ENCODE assay signal across 22 cellular contexts in the genomic region with DNA sequence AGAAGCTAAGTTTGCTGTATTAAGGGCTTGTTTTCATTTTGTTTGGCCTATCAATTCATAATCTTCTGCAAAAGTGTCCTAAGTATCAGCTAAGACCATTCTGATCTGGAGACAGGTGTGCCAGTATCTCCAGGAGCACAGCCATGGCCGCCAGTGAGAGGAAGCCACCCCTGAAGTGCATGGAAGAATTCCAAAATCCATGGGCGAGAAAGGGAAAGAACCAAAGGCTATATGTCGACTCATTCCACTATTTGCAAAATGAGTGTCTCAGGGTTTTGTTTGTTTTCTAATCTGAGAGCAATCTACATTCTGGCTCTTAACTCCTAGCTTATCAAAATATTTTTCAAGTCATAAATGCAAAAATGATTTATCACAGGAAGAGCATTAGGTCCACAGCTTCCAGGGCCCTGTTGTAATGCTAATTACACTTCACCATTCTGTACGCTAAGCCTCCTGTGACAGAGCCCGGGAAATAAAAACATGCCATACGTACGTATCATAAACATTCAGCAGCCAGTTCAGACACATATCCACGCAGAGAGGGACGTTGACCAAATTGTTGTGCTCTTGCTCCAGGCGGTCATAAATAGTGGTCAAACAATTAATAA.
DNase-seq lines count a peak whose midpoint lies in the region; ATAC-seq and TF ChIP-seq lines count a peak whose summit lies in the region.
"Had no signal": no experiment of that assay in that cellular context is flagged by ENCODE, and none has a peak within 500 bp of the region (broad histone marks: within the 10 kb centered on the region; RNA-seq: fewer than 3 reads in every experiment).

No MANE protein-coding gene starts in this region.

- H3K27ac Mint-ChIP-seq in Caco-2 (ENCODE audit: unreplicated experiment) (peak overlapping the region; percentile 73), T-helper 17 cell (no peak overlapping the region)
- H3K27ac Mint-ChIP-seq: activated CD4-positive, alpha-beta T cell treated with anti-CD3 and anti-CD28 coated beads for 36 hours; activated naive CD8-positive, alpha-beta T cell treated with anti-CD3 and anti-CD28 coated beads for 36 hours had no signal

- no peak overlapping the region for H2BK5ac ChIP-seq in mesenchymal stem cell (ENCODE audit: low read depth, low read length, poor library complexity, severe bottlenecking)

- H4K91ac ChIP-seq in mesenchymal stem cell (ENCODE audit: low read length) = no peak overlapping the region

- H3K4me2 ChIP-seq in mammary epithelial cell (ENCODE audit: insufficient read depth, low read depth, low read length) (no peak overlapping the region), mesenchymal stem cell (ENCODE audit: low read length, poor library complexity, severe bottlenecking) (no peak overlapping the region)
- H3K4me2 ChIP-seq: BLaER1, KMS-11 had no signal

- H3K4ac ChIP-seq in mesenchymal stem cell (ENCODE audit: low read depth in 1 of 2, low read length in 2 of 2) = no peak overlapping the region

- in situ Hi-C loops in mammary epithelial cell (cut with MboI; ENCODE audit: low sequenced_read_pairs in 2 of 2) = loop anchor here in 1 of 2 donors (25.0 kb wide), 1 partner anchor 453 kb away; no protein-coding TSS in a partner anchor

- no peaks in the 10 kb centered on the region for H3K27me3 Mint-ChIP-seq in Caco-2 (ENCODE audit: insufficient read depth, unreplicated experiment)
- no peaks in the 10 kb centered on the region for H3K27me3 Mint-ChIP-seq in T-helper 17 cell
- H3K27me3 Mint-ChIP-seq: activated CD4-positive, alpha-beta T cell treated with anti-CD3 and anti-CD28 coated beads for 36 hours; activated naive CD8-positive, alpha-beta T cell treated with anti-CD3 and anti-CD28 coated beads for 36 hours; central memory CD8-positive, alpha-beta T cell had no signal

- peak overlapping the region; percentile 40 for H3K4me3 Mint-ChIP-seq in Caco-2 (ENCODE audit: unreplicated experiment)
- no peak overlapping the region for H3K4me3 Mint-ChIP-seq in T-helper 17 cell
- H3K4me3 Mint-ChIP-seq: activated CD4-positive, alpha-beta T cell treated with anti-CD3 and anti-CD28 coated beads for 36 hours; activated naive CD8-positive, alpha-beta T cell treated with anti-CD3 and anti-CD28 coated beads for 36 hours; central memory CD8-positive, alpha-beta T cell had no signal

- H4K8ac ChIP-seq in mesenchymal stem cell (ENCODE audit: low read length) = no peak overlapping the region

- H3K4me3 ChIP-seq in Caco-2 (ENCODE audit: low read depth, low read length) (no peak overlapping the region), mammary epithelial cell (replicated peaks in 1 of 3; ENCODE audit: insufficient read depth in 1 of 3, low read depth in 2 of 3, low read length in 3 of 3) (no peak overlapping the region), mesenchymal stem cell (ENCODE audit: insufficient read depth in 1 of 2, low read depth in 1 of 2, low read length in 2 of 2) (no peak overlapping the region)
- H3K4me3 ChIP-seq: BLaER1, ovary, spleen had no signal

- dilution Hi-C loops in mammary epithelial cell (cut with HindIII; ENCODE audit: low sequenced_read_pairs) = no loop called here

- H3K79me2 ChIP-seq in mammary epithelial cell (ENCODE audit: insufficient read depth, low read length) = no peaks in the 10 kb centered on the region

- BruUV-seq in Caco-2 (replicated peaks; lab: Mats Ljungman, UMichigan) (no TSS peak), mammary epithelial cell (replicated peaks; lab: Mats Ljungman, UMichigan) (no TSS peak)

- H3K9me3 ChIP-seq in Caco-2 (no peaks in the 10 kb centered on the region), mammary epithelial cell (replicated peaks; ENCODE audit: insufficient read depth, low read length) (no peaks in the 10 kb centered on the region), mesenchymal stem cell (ENCODE audit: control insufficient read depth, low read length) (no peaks in the 10 kb centered on the region), T-helper 17 cell (ENCODE audit: control insufficient read depth, low read length, poor library complexity, severe bottlenecking) (no peaks in the 10 kb centered on the region)
- H3K9me3 ChIP-seq: BLaER1, ovary, spleen had no signal

- no peaks in the 10 kb centered on the region for H3K27me3 ChIP-seq in Caco-2 (replicated peaks; ENCODE audit: control insufficient read depth, insufficient read depth, low read length)
- H3K27me3 ChIP-seq in mammary epithelial cell (ENCODE audit: insufficient read depth, low read length) = no peaks in the 10 kb centered on the region
- H3K27me3 ChIP-seq in mesenchymal stem cell (ENCODE audit: control insufficient read depth in 1 of 2, insufficient read depth in 1 of 2, low read length in 2 of 2) = peaks cover 0 to 8% of the 10 kb centered on the region in 2 experiments
- H3K27me3 ChIP-seq: ovary, spleen had no signal

- H3K79me1 ChIP-seq in mesenchymal stem cell (replicated peaks; ENCODE audit: low read length, poor library complexity, severe bottlenecking) = no peaks in the 10 kb centered on the region

- CTCF ChIA-PET in Caco-2 (lab: Charles Lee) = interaction anchor here (0.7 kb wide), 1 partner anchor 190 kb away, joined by 4 read pairs; no protein-coding TSS in a partner anchor
- CTCF ChIA-PET in mammary epithelial cell (lab: Charles Lee; ENCODE audit: low non-redundant PET) = no interaction called here

- H4K20me1 ChIP-seq in mammary epithelial cell (ENCODE audit: insufficient read depth, low read length) = no peaks in the 10 kb centered on the region

- H3K14ac ChIP-seq in mesenchymal stem cell (ENCODE audit: low read length in 2 of 2) = no peak overlapping the region

- 0 out of 2 replicates have a peak, but pooled peaks cover 5% of the 10 kb centered on the region for H3K4me1 ChIP-seq in Caco-2
- peaks cover 24% of the 10 kb centered on the region for H3K4me1 ChIP-seq in mammary epithelial cell (ENCODE audit: insufficient read depth, low read length)
- peaks cover 1% of the 10 kb centered on the region for H3K4me1 ChIP-seq in mesenchymal stem cell (ENCODE audit: control insufficient read depth, insufficient read depth, low read depth, low read length)
- H3K4me1 ChIP-seq: spleen had no signal

- peak; percentile 10 to 55 for DNase-seq in Caco-2
- DNase-seq in HS-5 (ENCODE audit: low read depth) = peak; percentile 11
- DNase-seq in mammary epithelial cell = peak; percentile 44
- peak; percentile 68 for DNase-seq in mesenchymal stem cell
- no peak for DNase-seq in T-helper 17 cell
- no peak for DNase-seq in iPS-NIHi11 (ENCODE audit: low spot score)
- DNase-seq in NCI-H2227 treated with DMSO at 0.1 percent for 48 hours (lab: John Stamatoyannopoulos, UW) = no peak
- DNase-seq: activated CD4-positive, alpha-beta T cell treated with anti-CD3 and anti-CD28 coated beads for 36 hours; activated naive CD8-positive, alpha-beta T cell treated with anti-CD3 and anti-CD28 coated beads for 36 hours; activated T-cell treated with anti-CD3 and anti-CD28 coated beads, Interleukin-2, amount 50 U/mL, for 1 hour; islet precursor cell; NCI-H1436 treated with DMSO at 0.1 percent for 48 hours; NCI-H526; ovary; RPMI8226; spleen; stimulated activated naive CD8-positive, alpha-beta T cell treated with anti-CD3 and anti-CD28 coated beads, Interleukin-15, Interleukin-2, amounts not matched to agents 100 U/mL and 50 U/mL, for 24 hours had no signal

- no peaks in the 10 kb centered on the region for H3K9me3 Mint-ChIP-seq in Caco-2 (ENCODE audit: unreplicated experiment)
- H3K9me3 Mint-ChIP-seq: activated naive CD8-positive, alpha-beta T cell treated with anti-CD3 and anti-CD28 coated beads for 36 hours; central memory CD8-positive, alpha-beta T cell had no signal

- H3K4me1 Mint-ChIP-seq in Caco-2 (ENCODE audit: low read depth, unreplicated experiment) (peaks cover 13% of the 10 kb centered on the region), T-helper 17 cell (no peaks in the 10 kb centered on the region)
- H3K4me1 Mint-ChIP-seq: activated CD4-positive, alpha-beta T cell treated with anti-CD3 and anti-CD28 coated beads for 36 hours; activated naive CD8-positive, alpha-beta T cell treated with anti-CD3 and anti-CD28 coated beads for 36 hours; central memory CD8-positive, alpha-beta T cell had no signal

- H2AFZ ChIP-seq in mammary epithelial cell (ENCODE audit: low read depth, low read length) (peak overlapping the region; percentile 6), mesenchymal stem cell (ENCODE audit: low read depth, low read length) (no peak overlapping the region)

- H2BK120ac ChIP-seq in mesenchymal stem cell (ENCODE audit: low read depth, low read length) = no peak overlapping the region

- H3K9ac ChIP-seq in mammary epithelial cell (ENCODE audit: insufficient read depth, low read length) (no peak overlapping the region), mesenchymal stem cell (ENCODE audit: low read length) (no peak overlapping the region)
- H3K9ac ChIP-seq: BLaER1, KMS-11 had no signal

- H3K36me3 Mint-ChIP-seq in Caco-2 (ENCODE audit: insufficient read depth, unreplicated experiment) = peaks cover 7% of the 10 kb centered on the region
- no peaks in the 10 kb centered on the region for H3K36me3 Mint-ChIP-seq in T-helper 17 cell (ENCODE audit: low read depth)
- H3K36me3 Mint-ChIP-seq: activated naive CD8-positive, alpha-beta T cell treated with anti-CD3 and anti-CD28 coated beads for 36 hours had no signal

- no peak overlapping the region for H3K23ac ChIP-seq in mesenchymal stem cell (ENCODE audit: low read length in 2 of 2)

- no peak overlapping the region for H2BK15ac ChIP-seq in mesenchymal stem cell (ENCODE audit: low read depth, poor library complexity, severe bottlenecking)

- H3K27ac ChIP-seq in mammary epithelial cell (ENCODE audit: insufficient read depth, low read depth, low read length) (no peak overlapping the region), mesenchymal stem cell (ENCODE audit: low read length, poor library complexity, severe bottlenecking) (no peak overlapping the region)
- H3K27ac ChIP-seq: BLaER1, KMS-11, ovary, spleen had no signal

- H3K18ac ChIP-seq in mesenchymal stem cell (ENCODE audit: low read depth in 1 of 2, low read length in 2 of 2) = no peak overlapping the region

- TF ChIP-seq CTCF in Caco-2 (IDR thresholded peaks at IDR 0.05; ENCODE audit: insufficient read depth in 1 of 2, low read depth in 1 of 2, low read length in 1 of 2, severe bottlenecking in 1 of 2, unreplicated experiment in 1 of 2) (no peak), mammary epithelial cell (conservative IDR thresholded peaks at IDR 0.05 in 1 of 2, IDR thresholded peaks at IDR 0.05 in 1 of 2; ENCODE audit: extremely low read depth in 1 of 2, insufficient read depth in 1 of 2, low read depth in 1 of 2, low read length in 2 of 2) (no peak)

- POLR2A ChIA-PET in Caco-2 (lab: Charles Lee) = no interaction called here

- H2BK12ac ChIP-seq in mesenchymal stem cell (ENCODE audit: low read length in 2 of 2) = no peak overlapping the region

- 56% methylated on average over 10 of the region's 10 CpGs for WGBS in mammary epithelial cell (ENCODE audit: low coverage, missing lambda C conversion rate)
- WGBS in mesenchymal stem cell = 22% methylated on average over 6 of the region's 10 CpGs

- no peak overlapping the region for H2AK5ac ChIP-seq in mesenchymal stem cell (ENCODE audit: low read length, severe bottlenecking)

- H3K36me3 ChIP-seq in Caco-2 (ENCODE audit: control insufficient read depth, insufficient read depth, low read length) (no peaks in the 10 kb centered on the region), mammary epithelial cell (ENCODE audit: insufficient read depth, low read length) (no peaks in the 10 kb centered on the region), mesenchymal stem cell (ENCODE audit: control insufficient read depth in 1 of 2, insufficient read depth in 2 of 2, low read depth in 1 of 2, low read length in 2 of 2) (peaks cover 0 to 4% of the 10 kb centered on the region in 2 experiments)
- H3K36me3 ChIP-seq: ovary, spleen had no signal

- intact Hi-C loops in Caco-2 (cut with micrococcal nuclease; ENCODE audit: unreplicated experiment) (loop anchor here (1.0 kb wide), 1 partner anchor 10 kb away; no protein-coding TSS in a partner anchor), mammary epithelial cell (cut with micrococcal nuclease) (no loop called here)

- ATAC-seq in T-helper 17 cell (no peak), GM21786 (IDR thresholded peaks at IDR 0.05; ENCODE audit: unreplicated experiment) (no peak)
- ATAC-seq: activated CD4-positive, alpha-beta T cell treated with anti-CD3 and anti-CD28 coated beads for 36 hours; HCT116; stimulated activated naive CD8-positive, alpha-beta T cell treated with anti-CD3 and anti-CD28 coated beads, Interleukin-15, Interleukin-2, amounts not matched to agents 100 U/mL and 50 U/mL, for 24 hours had no signal

Comparison
In these comparisons a context has a peak if more than half of its experiments do, and no peak if none do; other contexts are left out.
1. DNase-seq: peak in Caco-2 (2 of 2), HS-5 (single experiment), mammary epithelial cell (single experiment) and mesenchymal stem cell (single experiment); none in T-helper 17 cell (0 of 3), iPS-NIHi11 (single experiment) and NCI-H2227 treated with DMSO at 0.1 percent for 48 hours (single experiment).